In the genomic region with DNA sequence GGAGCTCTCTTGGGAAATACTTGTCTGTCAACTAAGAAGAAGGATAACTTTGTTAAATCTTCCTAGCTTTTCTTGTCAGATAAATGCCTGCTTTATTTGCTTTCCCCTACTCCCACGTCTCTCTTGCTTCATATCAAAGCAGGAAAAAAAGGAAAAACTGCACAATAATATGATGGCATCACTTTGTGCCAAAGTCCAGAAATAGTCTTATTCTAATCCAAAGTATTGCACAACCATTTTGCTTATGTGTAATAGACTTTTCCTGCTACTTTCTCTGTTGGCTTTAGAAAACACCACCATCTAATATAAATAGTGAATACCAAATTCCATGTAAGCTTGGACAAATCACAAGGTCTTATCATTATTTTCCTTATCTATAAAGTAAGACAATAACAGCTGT, we compare ENCODE assay signal across 11 cellular contexts. TPM values are rescaled to one million over a fixed set of nuclear protein-coding genes. Genes with fewer than 3 reads are reported as not detected.
"Had no signal": no experiment of that assay in that cellular context is flagged by ENCODE, and none has a peak within 500 bp of the region (broad histone marks: within the 10 kb centered on the region; RNA-seq: fewer than 3 reads in every experiment).

No MANE protein-coding gene starts in this region.

RNA-seq across cellular contexts. Expression of a gene that starts 36.2 kb away (rescaled TPM):
- total RNA-seq: suprapubic skin, temporal lobe, testis, thyroid gland, upper lobe of right lung, ureter, urinary bladder, uterus, vagina had no signal
- polyA plus RNA-seq: stomach, thymus, urinary bladder had no signal
